ENCODE assay signal across 8 cellular contexts in the genomic region with DNA sequence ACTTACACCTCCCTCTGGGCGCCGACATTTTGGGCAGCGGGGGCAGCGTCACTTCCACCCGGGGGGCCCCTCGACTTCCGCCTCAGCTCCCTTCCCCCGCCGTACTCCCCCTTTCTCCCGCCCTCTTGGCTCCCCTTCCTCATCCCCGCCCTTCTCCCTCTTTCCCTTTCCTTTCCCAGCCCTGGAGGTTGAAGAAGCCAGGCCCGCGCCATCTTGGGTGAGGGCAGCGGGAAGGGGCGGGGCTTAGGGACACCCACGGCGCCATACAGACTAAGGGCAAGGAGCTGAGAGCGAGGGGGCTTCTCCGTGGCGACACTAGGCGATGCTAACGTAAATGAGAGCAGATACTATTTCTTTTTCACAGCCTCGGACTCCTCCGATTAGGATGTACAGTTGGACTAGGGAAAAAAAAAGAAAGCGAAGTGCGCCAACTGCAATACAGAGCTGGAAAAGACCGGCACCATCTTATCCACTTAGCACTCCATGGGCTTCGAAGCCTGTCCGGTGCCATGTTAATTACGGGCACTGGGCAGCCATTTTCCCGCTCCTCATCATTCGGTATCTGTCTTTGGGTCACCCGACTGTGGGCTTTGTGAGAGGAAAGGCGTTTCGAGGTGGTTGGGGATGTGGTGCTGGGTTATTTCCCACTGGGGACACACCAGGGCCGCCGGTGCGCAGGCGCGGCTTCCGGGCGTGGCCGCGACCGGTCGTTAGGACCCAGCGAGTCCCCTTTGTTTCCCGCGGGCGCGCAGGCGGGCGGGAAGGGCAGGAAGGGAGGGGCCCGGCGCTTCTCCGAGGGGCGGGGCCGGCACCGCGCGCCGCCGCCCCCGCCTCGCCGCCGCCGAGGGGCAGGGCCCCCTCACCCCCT. TPM values are rescaled to one million over a fixed set of nuclear protein-coding genes. Genes with fewer than 3 reads are reported as not detected.
A peak's percentile ranks its signal among the peaks of the same experiment; 100 is the strongest.
DNase-seq lines count a peak whose midpoint lies in the region; ATAC-seq and TF ChIP-seq lines count a peak whose summit lies in the region.

A gene with protein sequence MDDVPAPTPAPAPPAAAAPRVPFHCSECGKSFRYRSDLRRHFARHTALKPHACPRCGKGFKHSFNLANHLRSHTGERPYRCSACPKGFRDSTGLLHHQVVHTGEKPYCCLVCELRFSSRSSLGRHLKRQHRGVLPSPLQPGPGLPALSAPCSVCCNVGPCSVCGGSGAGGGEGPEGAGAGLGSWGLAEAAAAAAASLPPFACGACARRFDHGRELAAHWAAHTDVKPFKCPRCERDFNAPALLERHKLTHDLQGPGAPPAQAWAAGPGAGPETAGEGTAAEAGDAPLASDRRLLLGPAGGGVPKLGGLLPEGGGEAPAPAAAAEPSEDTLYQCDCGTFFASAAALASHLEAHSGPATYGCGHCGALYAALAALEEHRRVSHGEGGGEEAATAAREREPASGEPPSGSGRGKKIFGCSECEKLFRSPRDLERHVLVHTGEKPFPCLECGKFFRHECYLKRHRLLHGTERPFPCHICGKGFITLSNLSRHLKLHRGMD (minus strand): TSS at position 50 of the 868 bp plus-strand sequence. CDS start 1,652 bp downstream, outside the sequence.
A gene with protein sequence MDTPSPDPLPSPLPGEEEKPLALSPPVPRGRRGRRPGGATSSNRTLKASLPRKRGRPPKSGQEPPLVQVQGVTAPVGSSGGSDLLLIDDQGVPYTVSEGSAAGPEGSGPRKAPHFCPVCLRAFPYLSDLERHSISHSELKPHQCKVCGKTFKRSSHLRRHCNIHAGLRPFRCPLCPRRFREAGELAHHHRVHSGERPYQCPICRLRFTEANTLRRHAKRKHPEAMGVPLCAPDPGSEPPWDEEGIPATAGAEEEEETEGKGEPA (plus strand): TSS at position 821 of the 868 bp plus-strand sequence. CDS start 1,825 bp downstream, outside the sequence.

- TF ChIP-seq POLR2A in esophagus squamous epithelium (IDR thresholded peaks at IDR 0.05), result no peak

- no peaks in the 10 kb centered on the region for H3K27me3 Mint-ChIP-seq in activated T-cell treated with anti-CD3 and anti-CD28 coated beads, Interleukin-2, amount 50 U/mL, for 72 hours (ENCODE audit: low read depth)
- no peaks in the 10 kb centered on the region for H3K27me3 Mint-ChIP-seq in naive B cell

- H3K27ac Mint-ChIP-seq in activated T-cell treated with anti-CD3 and anti-CD28 coated beads, Interleukin-2, amount 50 U/mL, for 72 hours, result peak within 1 kb of the TSS; percentile 97
- H3K27ac Mint-ChIP-seq in naive B cell, result peak within 1 kb of the TSS; percentile 96 to 99 (median 99)
- peak within 1 kb of the TSS; percentile 98 for H3K27ac Mint-ChIP-seq in stimulated activated effector memory CD8-positive, alpha-beta T cell treated with anti-CD3 and anti-CD28 coated beads, Interleukin-12 subunit alpha, Interleukin-12 subunit beta, amount 100 ng/mL, for 72 hours

- peak in 1 of 6 experiments; percentile 8 for TF ChIP-seq CTCF in esophagus squamous epithelium (IDR thresholded peaks at IDR 0.05)

- peaks cover 0 to 44% (median 7%) of the 10 kb centered on the region in 3 donors for H3K36me3 ChIP-seq in esophagus squamous epithelium

- H3K4me3 ChIP-seq in esophagus squamous epithelium, result peak within 1 kb of the TSS; percentile 81 to 85 (median 84)

- peak within 1 kb of the TSS; percentile 89 to 97 for H3K4me3 Mint-ChIP-seq in activated T-cell treated with anti-CD3 and anti-CD28 coated beads, Interleukin-2, amount 50 U/mL, for 72 hours
- H3K4me3 Mint-ChIP-seq in naive B cell, result peak within 1 kb of the TSS; percentile 90 to 100 (median 98)
- peak within 1 kb of the TSS; percentile 88 for H3K4me3 Mint-ChIP-seq in stimulated activated effector memory CD8-positive, alpha-beta T cell treated with anti-CD3 and anti-CD28 coated beads, Interleukin-12 subunit alpha, Interleukin-12 subunit beta, amount 100 ng/mL, for 72 hours

- peaks cover 22 to 57% (median 26%) of the 10 kb centered on the region in 3 donors for H3K4me1 ChIP-seq in esophagus squamous epithelium

- peak; percentile 99 for DNase-seq in DMS79 (lab: John Stamatoyannopoulos, UW)
- DNase-seq in Kasumi-1 (lab: John Stamatoyannopoulos, UW), result peak; percentile 97
- peak; percentile 95 for DNase-seq in RKO (ENCODE audit: low spot score)
- peak; percentile 95 to 98 for DNase-seq in activated T-cell treated with anti-CD3 and anti-CD28 coated beads, Interleukin-2, amount 50 U/mL, for 72 hours
- peak; percentile 88 for DNase-seq in esophagus squamous epithelium (lab: John Stamatoyannopoulos, UW)
- peak; percentile 96 for DNase-seq in naive B cell
- DNase-seq in stimulated activated effector memory CD8-positive, alpha-beta T cell treated with anti-CD3 and anti-CD28 coated beads, Interleukin-12 subunit alpha, Interleukin-12 subunit beta, amount 100 ng/mL, for 72 hours (ENCODE audit: low spot score in 2 of 2), result peak; percentile 89 to 98

- H3K27me3 ChIP-seq in esophagus squamous epithelium, result no peaks in the 10 kb centered on the region

- WGBS in esophagus squamous epithelium, 2 donors, result 0% methylated on average over 27 to 30 of the region's 68 CpGs

- H3K4me1 Mint-ChIP-seq in activated T-cell treated with anti-CD3 and anti-CD28 coated beads, Interleukin-2, amount 50 U/mL, for 72 hours (ENCODE audit: low read depth), result peaks cover 36% of the 10 kb centered on the region
- peaks cover 21 to 45% (median 35%) of the 10 kb centered on the region in 3 donors for H3K4me1 Mint-ChIP-seq in naive B cell
- H3K4me1 Mint-ChIP-seq in stimulated activated effector memory CD8-positive, alpha-beta T cell treated with anti-CD3 and anti-CD28 coated beads, Interleukin-12 subunit alpha, Interleukin-12 subunit beta, amount 100 ng/mL, for 72 hours, result peaks cover 34% of the 10 kb centered on the region

- ATAC-seq in GM21825 (IDR thresholded peaks at IDR 0.05; ENCODE audit: unreplicated experiment) (peak; percentile 42), naive B cell (ENCODE audit: low read depth in 2 of 2) (peak; percentile 69 to 71)
- ATAC-seq in activated T-cell treated with anti-CD3 and anti-CD28 coated beads, Interleukin-2, amount 50 U/mL, for 72 hours (replicated peaks in 1 of 2), result peak; percentile 69 to 77
- peak; percentile 83 for ATAC-seq in stimulated activated effector memory CD8-positive, alpha-beta T cell treated with anti-CD3 and anti-CD28 coated beads, Interleukin-12 subunit alpha, Interleukin-12 subunit beta, amount 100 ng/mL, for 72 hours

- no peaks in the 10 kb centered on the region for H3K9me3 ChIP-seq in esophagus squamous epithelium

- H3K36me3 Mint-ChIP-seq in activated T-cell treated with anti-CD3 and anti-CD28 coated beads, Interleukin-2, amount 50 U/mL, for 72 hours (ENCODE audit: insufficient read depth in 2 of 2), result peaks cover 17 to 26% of the 10 kb centered on the region in 2 donors
- peaks cover 21 to 27% of the 10 kb centered on the region in 2 donors for H3K36me3 Mint-ChIP-seq in naive B cell
- H3K36me3 Mint-ChIP-seq in stimulated activated effector memory CD8-positive, alpha-beta T cell treated with anti-CD3 and anti-CD28 coated beads, Interleukin-12 subunit alpha, Interleukin-12 subunit beta, amount 100 ng/mL, for 72 hours, result peaks cover 61% of the 10 kb centered on the region

- intact Hi-C loops in esophagus squamous epithelium (cut with DNase I), result no loop called here

- peak within 1 kb of the TSS; percentile 96 to 99 (median 98) for H3K27ac ChIP-seq in esophagus squamous epithelium

- H3K9me3 Mint-ChIP-seq in activated T-cell treated with anti-CD3 and anti-CD28 coated beads, Interleukin-2, amount 50 U/mL, for 72 hours, result peaks cover 1 to 3% of the 10 kb centered on the region in 2 donors
- H3K9me3 Mint-ChIP-seq in naive B cell, result peaks cover 0 to 12% (median 0%) of the 10 kb centered on the region in 7 donors
- no peaks in the 10 kb centered on the region for H3K9me3 Mint-ChIP-seq in stimulated activated effector memory CD8-positive, alpha-beta T cell treated with anti-CD3 and anti-CD28 coated beads, Interleukin-12 subunit alpha, Interleukin-12 subunit beta, amount 100 ng/mL, for 72 hours

RNA-seq across cellular contexts. Expression of the first gene that starts in this region (rescaled TPM):
- 10 to 100 TPM; 16.2 to 17.3 TPM for total RNA-seq in activated T-cell treated with anti-CD3 and anti-CD28 coated beads, Interleukin-2, amount 50 U/mL, for 72 hours
- 10 to 100 TPM in 1 of 4 donors, 1 to 10 TPM in 3; 5.8 to 12.7 (median 7.9) TPM for total RNA-seq in esophagus squamous epithelium
- 1 to 10 TPM; 2.3 to 5.2 (median 3.2) TPM for polyA plus RNA-seq in naive B cell (ENCODE audit: low read depth in 6 of 6)

RNA-seq across cellular contexts. Expression of the second gene that starts in this region (rescaled TPM):
- total RNA-seq in activated T-cell treated with anti-CD3 and anti-CD28 coated beads, Interleukin-2, amount 50 U/mL, for 72 hours, result 10 to 100 TPM; 26.2 to 32.3 TPM
- total RNA-seq in esophagus squamous epithelium, result 10 to 100 TPM; 17.7 to 25.9 (median 22.9) TPM
- 10 to 100 TPM; 25.1 to 42.1 (median 37.1) TPM for polyA plus RNA-seq in naive B cell (ENCODE audit: low read depth in 6 of 6)

Comparison
In these comparisons a context has a peak if more than half of its experiments do, and no peak if none do; other contexts are left out.
1. Peak in every context shown above with its lines: DNase-seq, ATAC-seq, H3K4me3 ChIP-seq and H3K27ac ChIP-seq.